10 cellular contexts compared by ENCODE assay signal in the genomic region with DNA sequence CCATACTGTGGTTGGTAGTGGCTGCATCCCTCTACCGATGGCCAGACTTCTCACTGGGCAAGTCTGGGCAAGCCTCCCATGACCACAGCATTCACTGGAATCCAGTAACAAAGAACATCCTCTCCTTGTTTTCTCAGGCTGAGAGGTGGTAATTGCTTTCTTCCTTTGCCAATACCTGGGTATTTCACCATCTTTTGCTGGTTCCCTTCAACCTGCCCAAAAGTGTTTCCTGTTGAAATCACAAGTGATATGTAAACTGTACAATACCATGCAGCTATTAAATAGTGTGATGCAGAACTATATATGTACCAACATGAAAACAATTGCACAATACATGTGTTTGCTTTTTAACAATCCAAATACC. TPM values are rescaled to one million over a fixed set of nuclear protein-coding genes. Genes with fewer than 3 reads are reported as not detected.
A peak's percentile ranks its signal among the peaks of the same experiment; 100 is the strongest.
DNase-seq lines count a peak whose midpoint lies in the region; ATAC-seq and TF ChIP-seq lines count a peak whose summit lies in the region.
"Had no signal": no experiment of that assay in that cellular context is flagged by ENCODE, and none has a peak within 500 bp of the region (broad histone marks: within the 10 kb centered on the region; RNA-seq: fewer than 3 reads in every experiment).

A gene (minus strand): TSS at position 55 of the 364 bp plus-strand sequence. CDS start 42,240 bp downstream, outside the sequence.

- no peaks in the 10 kb centered on the region for H4K20me1 ChIP-seq in Karpas-422 (ENCODE audit: insufficient read depth, low read depth, low read length)
- H4K20me1 ChIP-seq: BLaER1 treated with 17β-estradiol and CSF1 and Interleukin-3, amounts not matched to agents 10 nM and 100 nM had no signal

- H3K4me1 ChIP-seq in heart right ventricle (peaks cover 0 to 15% (median 0%) of the 10 kb centered on the region in 9 donors), right atrium auricular region (no peaks in the 10 kb centered on the region), Karpas-422 (ENCODE audit: low read length) (no peaks in the 10 kb centered on the region)

- no peaks in the 10 kb centered on the region for H3K36me3 ChIP-seq in heart right ventricle
- H3K36me3 ChIP-seq in right atrium auricular region, result no peaks in the 10 kb centered on the region
- no peaks in the 10 kb centered on the region for H3K36me3 ChIP-seq in Karpas-422 (ENCODE audit: insufficient read depth, low read length)
- H3K36me3 ChIP-seq: BLaER1 treated with 17β-estradiol and CSF1 and Interleukin-3, amounts not matched to agents 10 nM and 100 nM had no signal

- no peak within 1 kb of the TSS for H2AFZ ChIP-seq in Karpas-422 (ENCODE audit: low read length)

- H3K27ac ChIP-seq in heart right ventricle, result peak within 1 kb of the TSS in 7 of 10 donors; percentile 14 to 83 (median 52)
- H3K27ac ChIP-seq in right atrium auricular region, result no peak within 1 kb of the TSS
- no peak within 1 kb of the TSS for H3K27ac ChIP-seq in Karpas-422 (ENCODE audit: low read length)
- H3K27ac ChIP-seq: BLaER1 treated with 17β-estradiol and CSF1 and Interleukin-3, amounts not matched to agents 10 nM and 100 nM had no signal

- H3K36me3 Mint-ChIP-seq in glutamatergic neuron (ENCODE audit: unreplicated experiment) (no peaks in the 10 kb centered on the region), type B pancreatic cell (no peaks in the 10 kb centered on the region)

- H3K4me3 Mint-ChIP-seq in glutamatergic neuron (ENCODE audit: unreplicated experiment), result peak within 1 kb of the TSS; percentile 80
- H3K4me3 Mint-ChIP-seq in type B pancreatic cell, result peak within 1 kb of the TSS; percentile 93
- H3K4me3 Mint-ChIP-seq: activated naive CD4-positive, alpha-beta T cell treated with anti-CD3 and anti-CD28 coated beads for 36 hours had no signal

- ATAC-seq in heart right ventricle (peak in 5 of 8 donors; percentile 41 to 75 (median 45)), HG03108 (IDR thresholded peaks at IDR 0.05; ENCODE audit: unreplicated experiment) (no peak)
- ATAC-seq in stimulated activated naive CD8-positive, alpha-beta T cell treated with anti-CD3 and anti-CD28 coated beads, Interleukin-15, Interleukin-2, amounts not matched to agents 100 U/mL and 50 U/mL, for 24 hours, result no peak

- no peaks in the 10 kb centered on the region for H3K79me2 ChIP-seq in Karpas-422 (ENCODE audit: low read length)

- H3K27ac Mint-ChIP-seq in glutamatergic neuron (ENCODE audit: unreplicated experiment) (peak within 1 kb of the TSS; percentile 96), type B pancreatic cell (peak within 1 kb of the TSS; percentile 95)
- H3K27ac Mint-ChIP-seq: activated naive CD4-positive, alpha-beta T cell treated with anti-CD3 and anti-CD28 coated beads for 36 hours had no signal

- H3K4me2 ChIP-seq in Karpas-422 (ENCODE audit: low read depth, low read length, poor library complexity, severe bottlenecking), result no peak within 1 kb of the TSS

- H3K9me3 ChIP-seq in heart right ventricle, result no peaks in the 10 kb centered on the region
- H3K9me3 ChIP-seq in right atrium auricular region, result no peaks in the 10 kb centered on the region
- no peaks in the 10 kb centered on the region for H3K9me3 ChIP-seq in Karpas-422 (ENCODE audit: low read length)
- H3K9me3 ChIP-seq: BLaER1 treated with 17β-estradiol and CSF1 and Interleukin-3, amounts not matched to agents 10 nM and 100 nM had no signal

- H3K27me3 Mint-ChIP-seq in glutamatergic neuron (ENCODE audit: unreplicated experiment) (peaks cover 1% of the 10 kb centered on the region), type B pancreatic cell (no peaks in the 10 kb centered on the region)

- H3K27me3 ChIP-seq in heart right ventricle, result no peaks in the 10 kb centered on the region
- H3K27me3 ChIP-seq in right atrium auricular region, result no peaks in the 10 kb centered on the region
- H3K27me3 ChIP-seq in Karpas-422 (ENCODE audit: low read length), result no peaks in the 10 kb centered on the region
- H3K27me3 ChIP-seq: BLaER1 treated with 17β-estradiol and CSF1 and Interleukin-3, amounts not matched to agents 10 nM and 100 nM had no signal

- 42 to 60% methylated on average over 1 of the region's 1 CpG for WGBS in heart right ventricle, 2 donors

- H3K4me3 ChIP-seq in heart right ventricle (peak within 1 kb of the TSS in 9 of 10 donors; percentile 16 to 56 (median 41)), right atrium auricular region (peak within 1 kb of the TSS in 1 of 2 donors; percentile 33), Karpas-422 (ENCODE audit: low read length) (no peak within 1 kb of the TSS)
- H3K4me3 ChIP-seq: BLaER1 treated with 17β-estradiol and CSF1 and Interleukin-3, amounts not matched to agents 10 nM and 100 nM had no signal

- H3K9me2 ChIP-seq in Karpas-422 (replicated peaks; ENCODE audit: insufficient read depth, low read length), result no peaks in the 10 kb centered on the region

- H3K9ac ChIP-seq in Karpas-422 (ENCODE audit: low read length), result no peak within 1 kb of the TSS
- H3K9ac ChIP-seq: BLaER1 treated with 17β-estradiol and CSF1 and Interleukin-3, amounts not matched to agents 10 nM and 100 nM had no signal

- TF ChIP-seq CTCF in heart right ventricle (IDR thresholded peaks at IDR 0.05), result no peak
- TF ChIP-seq CTCF in right atrium auricular region (IDR thresholded peaks at IDR 0.05), result no peak
- no peak for TF ChIP-seq CTCF in glutamatergic neuron (IDR thresholded peaks at IDR 0.05; ENCODE audit: partially characterized antibody, unreplicated experiment)
- no peak for TF ChIP-seq CTCF in type B pancreatic cell (conservative IDR thresholded peaks at IDR 0.05)

- peak in 1 of 2 donors; percentile 12 for DNase-seq in heart right ventricle
- DNase-seq in right atrium auricular region (ENCODE audit: low spot score), result no peak
- DNase-seq in SW480 (ENCODE audit: low spot score), result peak; percentile 58
- DNase-seq in glutamatergic neuron, result no peak
- DNase-seq in type B pancreatic cell (ENCODE audit: extremely low spot score, unreplicated experiment), result no peak
- DNase-seq in stimulated activated naive CD8-positive, alpha-beta T cell treated with anti-CD3 and anti-CD28 coated beads, Interleukin-15, Interleukin-2, amounts not matched to agents 100 U/mL and 50 U/mL, for 24 hours, result no peak
- no peak for DNase-seq in Karpas-422
- DNase-seq: activated naive CD4-positive, alpha-beta T cell treated with anti-CD3 and anti-CD28 coated beads for 36 hours had no signal

- peaks cover 2% of the 10 kb centered on the region for H3K9me3 Mint-ChIP-seq in glutamatergic neuron (ENCODE audit: unreplicated experiment)
- H3K9me3 Mint-ChIP-seq in type B pancreatic cell, result no peaks in the 10 kb centered on the region

- intact Hi-C loops in heart right ventricle (cut with DNase I), result no loop called here

- H3K4me1 Mint-ChIP-seq in glutamatergic neuron (ENCODE audit: low read depth, unreplicated experiment), result peaks cover 4% of the 10 kb centered on the region
- H3K4me1 Mint-ChIP-seq in type B pancreatic cell (ENCODE audit: unreplicated experiment), result peaks cover 21% of the 10 kb centered on the region

RNA-seq across cellular contexts. Expression of the gene that starts here (rescaled TPM):
- 1 to 10 TPM in 2 of 10 donors, under 1 TPM in 8; 0.23 to 1.0 (median 0.64) TPM for total RNA-seq in heart right ventricle
- polyA plus RNA-seq in heart right ventricle, result under 1 TPM; 0.01 to 0.15 TPM
- 1 to 10 TPM in 1 of 2 donors, under 1 TPM in 1; 0.51 to 1.0 TPM for total RNA-seq in right atrium auricular region
- 3.6 TPM for total RNA-seq in glutamatergic neuron (ENCODE audit: unreplicated experiment)
- total RNA-seq in type B pancreatic cell (ENCODE audit: low replicate concordance), result 3.4 and 4.6 TPM in 2 replicates
- total RNA-seq in Karpas-422 (2014; rRNA removed; shearing (Covaris generic); ENCODE audit: low replicate concordance), result not detected in 2 replicates
- total RNA-seq: activated naive CD4-positive, alpha-beta T cell treated with anti-CD3 and anti-CD28 coated beads for 36 hours had no signal

Comparison
In these comparisons a context has a peak if more than half of its experiments do, and no peak if none do; other contexts are left out.
1. H3K27ac ChIP-seq: peak in heart right ventricle (7 of 10); none in right atrium auricular region (0 of 2) and Karpas-422 (single experiment).
2. ATAC-seq: peak in heart right ventricle (5 of 8); none in stimulated activated naive CD8-positive, alpha-beta T cell treated with anti-CD3 and anti-CD28 coated beads, Interleukin-15, Interleukin-2, amounts not matched to agents 100 U/mL and 50 U/mL, for 24 hours (single experiment) and HG03108 (single experiment).